19 cellular contexts compared by ENCODE assay signal in genomic region chr16:57026778-57027062, GRCh38. TPM values are rescaled to one million over a fixed set of nuclear protein-coding genes. Genes with fewer than 3 reads are reported as not detected.
A peak's percentile ranks its signal among the peaks of the same experiment; 100 is the strongest.
DNase-seq lines count a peak whose midpoint lies in the region; ATAC-seq and TF ChIP-seq lines count a peak whose summit lies in the region.
"Had no signal": no experiment of that assay in that cellular context is flagged by ENCODE, and none has a peak within 500 bp of the region (broad histone marks: within the 10 kb centered on the region; RNA-seq: fewer than 3 reads in every experiment).

No MANE protein-coding gene starts in this region.

- no peak overlapping the region for H2AFZ ChIP-seq in PC-9
- H2AFZ ChIP-seq: neural progenitor cell had no signal

- peaks cover 11% of the 10 kb centered on the region for H3K4me1 ChIP-seq in PC-9 (replicated peaks; ENCODE audit: insufficient read depth)
- H3K4me1 ChIP-seq: neural progenitor cell, psoas muscle had no signal

- CTCF ChIA-PET in activated CD8-positive, alpha-beta T cell treated with anti-CD3 and anti-CD28 coated beads, Interleukin-2, amount 10 ng/mL, durations not matched to agents 7 days and 5 days (lab: Charles Lee) = interaction anchor here (1.0 to 1.1 kb wide), 2 partner anchors 10 to 63 kb away, joined by 3 to 4 read pairs; no protein-coding TSS in a partner anchor
- CTCF ChIA-PET in PC-9 (lab: Charles Lee) = no interaction called here

- H3K9me2 ChIP-seq in PC-9 (ENCODE audit: insufficient read depth) = no peaks in the 10 kb centered on the region

- BruUV-seq in PC-9 (replicated peaks; lab: Mats Ljungman, UMichigan) = no TSS peak

- POLR2A ChIA-PET in activated CD8-positive, alpha-beta T cell treated with anti-CD3 and anti-CD28 coated beads, Interleukin-2, amount 10 ng/mL, durations not matched to agents 7 days and 5 days (lab: Charles Lee) = interaction anchor here (0.8 to 8.0 kb wide), 5 partner anchors 11 to 38 kb away, joined by 3 to 68 read pairs (median 3); partner anchors contain the start of gene NLRC5
- POLR2A ChIA-PET in PC-9 (lab: Charles Lee; ENCODE audit: unreplicated experiment) = interaction anchor here (0.7 kb wide), 1 partner anchor 51 kb away, joined by 3 read pairs; no protein-coding TSS in a partner anchor

- H3K9me3 Mint-ChIP-seq in natural killer cell (peaks cover 0 to 5% of the 10 kb centered on the region in 2 donors), immature natural killer cell (no peaks in the 10 kb centered on the region)
- H3K9me3 Mint-ChIP-seq in natural killer cell treated with Interleukin-12 subunit alpha and Interleukin-12 subunit beta and Interleukin-15 and Interleukin-18, amount 100 ng/mL, for 72 hours = peaks cover 6% of the 10 kb centered on the region
- no peaks in the 10 kb centered on the region for H3K9me3 Mint-ChIP-seq in activated CD8-positive, alpha-beta T cell treated with anti-CD3 and anti-CD28 coated beads, Interleukin-2, amount 10 ng/mL, durations not matched to agents 7 days and 5 days (ENCODE audit: insufficient read depth)
- H3K9me3 Mint-ChIP-seq: neural progenitor cell had no signal

- TF ChIP-seq CTCF in natural killer cell (IDR thresholded peaks at IDR 0.05) (no peak), PC-9 (conservative IDR thresholded peaks at IDR 0.05) (no peak)

- H3K4me3 ChIP-seq in PC-9 = no peak overlapping the region
- H3K4me3 ChIP-seq: neural progenitor cell, psoas muscle had no signal

- H3K4me3 Mint-ChIP-seq in natural killer cell (no peak overlapping the region), immature natural killer cell (no peak overlapping the region)
- no peak overlapping the region for H3K4me3 Mint-ChIP-seq in natural killer cell treated with Interleukin-12 subunit alpha and Interleukin-12 subunit beta and Interleukin-15 and Interleukin-18, amount 100 ng/mL, for 72 hours
- H3K4me3 Mint-ChIP-seq in activated CD8-positive, alpha-beta T cell treated with anti-CD3 and anti-CD28 coated beads, Interleukin-2, amount 10 ng/mL, durations not matched to agents 7 days and 5 days = no peak overlapping the region
- H3K4me3 Mint-ChIP-seq: neural progenitor cell had no signal

- no peaks in the 10 kb centered on the region for H4K20me1 ChIP-seq in PC-9 (ENCODE audit: insufficient read depth)

- peak overlapping the region; percentile 33 to 41 for H3K27ac Mint-ChIP-seq in natural killer cell
- peak overlapping the region in 1 of 2 donors; percentile 28 for H3K27ac Mint-ChIP-seq in natural killer cell treated with Interleukin-12 subunit alpha and Interleukin-12 subunit beta and Interleukin-15 and Interleukin-18, amount 100 ng/mL, for 72 hours
- H3K27ac Mint-ChIP-seq in activated CD8-positive, alpha-beta T cell treated with anti-CD3 and anti-CD28 coated beads, Interleukin-2, amount 10 ng/mL, durations not matched to agents 7 days and 5 days = peak overlapping the region; percentile 30
- peak overlapping the region in 4 of 6 donors; percentile 37 to 77 (median 68) for H3K27ac Mint-ChIP-seq in immature natural killer cell
- H3K27ac Mint-ChIP-seq: neural progenitor cell had no signal

- intact Hi-C loops in natural killer cell (cut with micrococcal nuclease) (no loop called here), PC-9 (cut with micrococcal nuclease; ENCODE audit: unreplicated experiment) (no loop called here)

- no peaks in the 10 kb centered on the region for H3F3A ChIP-seq in PC-9 (ENCODE audit: insufficient read depth, low read depth)

- H3K36me3 Mint-ChIP-seq in natural killer cell = no peaks in the 10 kb centered on the region
- peaks cover 13% of the 10 kb centered on the region for H3K36me3 Mint-ChIP-seq in natural killer cell treated with Interleukin-12 subunit alpha and Interleukin-12 subunit beta and Interleukin-15 and Interleukin-18, amount 100 ng/mL, for 72 hours
- peaks cover 95% of the 10 kb centered on the region for H3K36me3 Mint-ChIP-seq in activated CD8-positive, alpha-beta T cell treated with anti-CD3 and anti-CD28 coated beads, Interleukin-2, amount 10 ng/mL, durations not matched to agents 7 days and 5 days (ENCODE audit: low read depth)
- H3K36me3 Mint-ChIP-seq in immature natural killer cell = peaks cover 25 to 53% (median 30%) of the 10 kb centered on the region in 3 donors
- H3K36me3 Mint-ChIP-seq: neural progenitor cell had no signal

- ATAC-seq in natural killer cell = no peak
- ATAC-seq in natural killer cell treated with Interleukin-12 subunit alpha and Interleukin-12 subunit beta and Interleukin-15 and Interleukin-18, amount 100 ng/mL, for 72 hours = no peak
- ATAC-seq in activated CD8-positive, alpha-beta T cell treated with anti-CD3 and anti-CD28 coated beads, Interleukin-2, amount 10 ng/mL, durations not matched to agents 7 days and 5 days = no peak
- ATAC-seq: psoas muscle had no signal

- no peaks in the 10 kb centered on the region for H3K9me3 ChIP-seq in PC-9 (ENCODE audit: insufficient read depth, low read depth)
- H3K9me3 ChIP-seq: psoas muscle had no signal

- no peaks in the 10 kb centered on the region for H3K36me3 ChIP-seq in PC-9 (ENCODE audit: low read depth)
- H3K36me3 ChIP-seq: neural progenitor cell had no signal

- no peak for DNase-seq in natural killer cell
- no peak for DNase-seq in natural killer cell treated with Interleukin-12 subunit alpha and Interleukin-12 subunit beta and Interleukin-15 and Interleukin-18, amount 100 ng/mL, for 72 hours (ENCODE audit: low spot score)
- no peak for DNase-seq in activated CD8-positive, alpha-beta T cell treated with anti-CD3 and anti-CD28 coated beads, Interleukin-2, amount 10 ng/mL, durations not matched to agents 7 days and 5 days
- no peak for DNase-seq in immature natural killer cell
- DNase-seq in PC-9 = no peak
- DNase-seq in GOT3 (lab: John Stamatoyannopoulos, UW) = no peak
- no peak for DNase-seq in stimulated activated CD4-positive, alpha-beta T cell treated with anti-CD3 and anti-CD28 coated beads, Interleukin-2, amount 100 ng/mL, for 24 hours
- DNase-seq in substantia nigra (lab: John Stamatoyannopoulos, UW) = no peak
- DNase-seq: DMS53; erythroblast; foreskin fibroblast; GDM1; hypothalamus; MM.1S; NCI-H1436; NCI-H510A; psoas muscle; stimulated activated naive CD4-positive, alpha-beta T cell had no signal

- H3K79me2 ChIP-seq in PC-9 (ENCODE audit: low read depth) = no peaks in the 10 kb centered on the region

- H3K4me2 ChIP-seq in PC-9 = no peak overlapping the region
- H3K4me2 ChIP-seq: neural progenitor cell had no signal

- H3K27me3 Mint-ChIP-seq in natural killer cell (ENCODE audit: low read depth in 2 of 2) (no peaks in the 10 kb centered on the region), immature natural killer cell (ENCODE audit: low read depth in 3 of 3) (peaks cover 4 to 11% (median 5%) of the 10 kb centered on the region in 3 donors)
- H3K27me3 Mint-ChIP-seq in natural killer cell treated with Interleukin-12 subunit alpha and Interleukin-12 subunit beta and Interleukin-15 and Interleukin-18, amount 100 ng/mL, for 72 hours = no peaks in the 10 kb centered on the region
- H3K27me3 Mint-ChIP-seq in activated CD8-positive, alpha-beta T cell treated with anti-CD3 and anti-CD28 coated beads, Interleukin-2, amount 10 ng/mL, durations not matched to agents 7 days and 5 days (ENCODE audit: low read depth) = no peaks in the 10 kb centered on the region

- H3K27me3 ChIP-seq in PC-9 (ENCODE audit: insufficient read depth, low read depth) = no peaks in the 10 kb centered on the region
- H3K27me3 ChIP-seq: neural progenitor cell had no signal

- H3K27ac ChIP-seq in PC-9 (no peak overlapping the region), substantia nigra (ENCODE audit: low read depth, low read length, poor library complexity, severe bottlenecking) (no peak overlapping the region)
- H3K27ac ChIP-seq: neural progenitor cell, psoas muscle had no signal

- peaks cover 40 to 60% of the 10 kb centered on the region in 2 donors for H3K4me1 Mint-ChIP-seq in natural killer cell
- H3K4me1 Mint-ChIP-seq in natural killer cell treated with Interleukin-12 subunit alpha and Interleukin-12 subunit beta and Interleukin-15 and Interleukin-18, amount 100 ng/mL, for 72 hours (ENCODE audit: low read depth in 2 of 2) = peaks cover 50 to 51% of the 10 kb centered on the region in 2 donors
- H3K4me1 Mint-ChIP-seq in activated CD8-positive, alpha-beta T cell treated with anti-CD3 and anti-CD28 coated beads, Interleukin-2, amount 10 ng/mL, durations not matched to agents 7 days and 5 days (ENCODE audit: low read depth) = peaks cover 82% of the 10 kb centered on the region
- H3K4me1 Mint-ChIP-seq in immature natural killer cell = peaks cover 82 to 91% of the 10 kb centered on the region in 2 donors
- H3K4me1 Mint-ChIP-seq: neural progenitor cell had no signal

RNA-seq across cellular contexts. Expression of gene NLRC5, which starts 37.4 kb away (rescaled TPM):
- total RNA-seq in natural killer cell (100 to 1,000 TPM; 320 to 563 (median 535) TPM), PC-9 (2021) (21.9 and 29.7 TPM in 2 replicates)
- total RNA-seq in natural killer cell treated with Interleukin-12 subunit alpha and Interleukin-12 subunit beta and Interleukin-15 and Interleukin-18, amount 100 ng/mL, for 72 hours = 100 to 1,000 TPM; 190 to 316 TPM
- total RNA-seq in activated CD8-positive, alpha-beta T cell treated with anti-CD3 and anti-CD28 coated beads, Interleukin-2, amount 10 ng/mL, durations not matched to agents 7 days and 5 days = 100 to 1,000 TPM; 280 to 291 TPM
- 100 to 1,000 TPM in 1 of 3 donors, 10 to 100 TPM in 2; 18.2 to 151 (median 32.8) TPM for polyA plus RNA-seq in immature natural killer cell
